21 cellular contexts compared by ENCODE assay signal in genomic region chr2:142724713-142725349, GRCh38.
DNase-seq lines count a peak whose midpoint lies in the region; ATAC-seq and TF ChIP-seq lines count a peak whose summit lies in the region.
"Had no signal": no experiment of that assay in that cellular context is flagged by ENCODE, and none has a peak within 500 bp of the region (broad histone marks: within the 10 kb centered on the region; RNA-seq: fewer than 3 reads in every experiment).

No MANE protein-coding gene starts in this region.

- H3K9me3 Mint-ChIP-seq in immature natural killer cell: peaks cover 1 to 20% (median 9%) of the 10 kb centered on the region in 6 donors
- H3K9me3 Mint-ChIP-seq: type B pancreatic cell had no signal

- no peak overlapping the region for H3K4me3 Mint-ChIP-seq in immature natural killer cell
- H3K4me3 Mint-ChIP-seq: activated naive CD4-positive, alpha-beta T cell treated with anti-CD3 and anti-CD28 coated beads, Interleukin-2, amount 10 ng/mL, durations not matched to agents 7 days and 5 days; CD4-positive, alpha-beta memory T cell; dendritic cell treated with granulocyte-macrophage colony-stimulating factor and Interleukin-4, amounts not matched to agents 40 ng/mL and 50 ng/mL, for 4 days; naive thymus-derived CD4-positive, alpha-beta T cell; stimulated activated effector memory CD8-positive, alpha-beta T cell treated with anti-CD3 and anti-CD28 coated beads, Interleukin-12 subunit alpha, Interleukin-12 subunit beta, amount 100 ng/mL, for 72 hours; type B pancreatic cell had no signal

- ATAC-seq in GM18502 (IDR thresholded peaks at IDR 0.05; ENCODE audit: poor library complexity, unreplicated experiment): peak; percentile 50
- peak; percentile 49 for ATAC-seq in GM19452 (IDR thresholded peaks at IDR 0.05; ENCODE audit: unreplicated experiment)
- peak; percentile 53 for ATAC-seq in HG02642 (IDR thresholded peaks at IDR 0.05; ENCODE audit: poor library complexity, unreplicated experiment)
- peak; percentile 83 for ATAC-seq in HG03354 (IDR thresholded peaks at IDR 0.05; ENCODE audit: poor library complexity, severe bottlenecking, unreplicated experiment)
- ATAC-seq: body of pancreas; HCT116; naive thymus-derived CD4-positive, alpha-beta T cell; stimulated activated effector memory CD8-positive, alpha-beta T cell treated with anti-CD3 and anti-CD28 coated beads, Interleukin-12 subunit alpha, Interleukin-12 subunit beta, amount 100 ng/mL, for 72 hours had no signal

- H3K27ac Mint-ChIP-seq in immature natural killer cell: no peak overlapping the region
- H3K27ac Mint-ChIP-seq: activated naive CD4-positive, alpha-beta T cell treated with anti-CD3 and anti-CD28 coated beads, Interleukin-2, amount 10 ng/mL, durations not matched to agents 7 days and 5 days; CD4-positive, alpha-beta memory T cell; dendritic cell treated with granulocyte-macrophage colony-stimulating factor and Interleukin-4, amounts not matched to agents 40 ng/mL and 50 ng/mL, for 4 days; naive thymus-derived CD4-positive, alpha-beta T cell; stimulated activated effector memory CD8-positive, alpha-beta T cell treated with anti-CD3 and anti-CD28 coated beads, Interleukin-12 subunit alpha, Interleukin-12 subunit beta, amount 100 ng/mL, for 72 hours; type B pancreatic cell had no signal

- peaks cover 0 to 2% (median 2%) of the 10 kb centered on the region in 3 donors for H3K27me3 Mint-ChIP-seq in immature natural killer cell (ENCODE audit: low read depth in 3 of 3)
- H3K27me3 Mint-ChIP-seq: activated naive CD4-positive, alpha-beta T cell treated with anti-CD3 and anti-CD28 coated beads, Interleukin-2, amount 10 ng/mL, durations not matched to agents 7 days and 5 days; CD4-positive, alpha-beta memory T cell; dendritic cell treated with granulocyte-macrophage colony-stimulating factor and Interleukin-4, amounts not matched to agents 40 ng/mL and 50 ng/mL, for 4 days; naive thymus-derived CD4-positive, alpha-beta T cell; type B pancreatic cell had no signal

- no peak for DNase-seq in immature natural killer cell
- DNase-seq in activated CD4-positive, CD25-positive, alpha-beta regulatory T cell treated with anti-CD3 and anti-CD28 coated beads, Interleukin-2, amount 50 U/mL, for 72 hours: no peak
- no peak for DNase-seq in GM10266 (ENCODE audit: extremely low spot score)
- no peak for DNase-seq in AG08396 (ENCODE audit: low spot score)
- DNase-seq: activated CD4-positive, alpha-beta T cell treated with anti-CD3 and anti-CD28 coated beads for 4 hours; activated naive CD4-positive, alpha-beta T cell treated with anti-CD3 and anti-CD28 coated beads, Interleukin-2, amount 10 ng/mL, durations not matched to agents 7 days and 5 days; body of pancreas; CD4-positive, alpha-beta memory T cell; naive thymus-derived CD4-positive, alpha-beta T cell; NCI-H1105; NK-92 treated with Interleukin-12 subunit alpha and Interleukin-12 subunit beta, amount 100 ng/mL, for 24 hours; SHP77; small intestine had no signal

- TF ChIP-seq CTCF in GM10266 (IDR thresholded peaks at IDR 0.05; ENCODE audit: control insufficient read depth, insufficient read depth, low read depth, missing control alignments): no peak

- peaks cover 0 to 2% (median 0%) of the 10 kb centered on the region in 3 donors for H3K36me3 Mint-ChIP-seq in immature natural killer cell
- H3K36me3 Mint-ChIP-seq: activated naive CD4-positive, alpha-beta T cell treated with anti-CD3 and anti-CD28 coated beads, Interleukin-2, amount 10 ng/mL, durations not matched to agents 7 days and 5 days; CD4-positive, alpha-beta memory T cell; naive thymus-derived CD4-positive, alpha-beta T cell; stimulated activated effector memory CD8-positive, alpha-beta T cell treated with anti-CD3 and anti-CD28 coated beads, Interleukin-12 subunit alpha, Interleukin-12 subunit beta, amount 100 ng/mL, for 72 hours; type B pancreatic cell had no signal

- H3K4me1 Mint-ChIP-seq in immature natural killer cell: no peaks in the 10 kb centered on the region
- H3K4me1 Mint-ChIP-seq: activated naive CD4-positive, alpha-beta T cell treated with anti-CD3 and anti-CD28 coated beads, Interleukin-2, amount 10 ng/mL, durations not matched to agents 7 days and 5 days; CD4-positive, alpha-beta memory T cell; naive thymus-derived CD4-positive, alpha-beta T cell; stimulated activated effector memory CD8-positive, alpha-beta T cell treated with anti-CD3 and anti-CD28 coated beads, Interleukin-12 subunit alpha, Interleukin-12 subunit beta, amount 100 ng/mL, for 72 hours had no signal
